19 cellular contexts compared by ENCODE assay signal in the genomic region with DNA sequence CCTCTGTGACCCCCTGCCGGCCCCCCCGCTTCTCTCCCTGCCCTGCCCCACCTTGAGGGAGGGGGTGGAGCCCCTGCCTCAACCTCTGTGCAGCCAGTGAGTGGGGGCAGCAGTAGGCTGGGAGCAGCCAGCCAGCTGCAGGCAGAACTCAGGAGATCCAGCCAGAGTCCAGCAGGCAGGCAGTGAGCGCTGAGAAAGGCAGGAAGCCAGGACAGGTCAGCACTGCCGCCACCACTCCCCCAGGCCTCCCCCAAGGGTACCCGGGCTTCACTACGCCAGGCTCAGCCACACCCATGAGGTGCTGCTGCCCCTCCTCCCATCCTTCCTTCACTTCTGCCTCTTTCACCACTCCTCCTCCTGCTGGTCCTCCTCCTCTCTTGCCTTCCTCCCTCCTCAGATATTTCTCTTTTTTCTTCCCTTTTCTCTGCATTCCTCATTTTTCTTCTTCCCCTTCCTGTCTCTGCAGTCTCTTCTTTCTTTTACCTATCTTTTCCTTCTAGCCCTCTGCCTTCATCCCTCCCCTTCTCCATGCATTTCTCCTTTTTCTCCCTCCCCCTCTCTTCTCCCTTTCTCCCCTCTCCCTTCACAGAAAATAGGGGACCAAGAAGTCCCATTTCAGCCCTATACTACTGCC. TPM values are rescaled to one million over a fixed set of nuclear protein-coding genes. Genes with fewer than 3 reads are reported as not detected.
DNase-seq lines count a peak whose midpoint lies in the region; ATAC-seq, FAIRE-seq and TF ChIP-seq lines count a peak whose summit lies in the region.
"Had no signal": no experiment of that assay in that cellular context is flagged by ENCODE, and none has a peak within 500 bp of the region (broad histone marks: within the 10 kb centered on the region; RNA-seq: fewer than 3 reads in every experiment).

No MANE protein-coding gene starts in this region.

- H3K4me2 ChIP-seq in K562 (ENCODE audit: insufficient read depth, low read length): no peak overlapping the region
- no peak overlapping the region for H3K4me2 ChIP-seq in mesenchymal stem cell (ENCODE audit: low read length, poor library complexity, severe bottlenecking)

- in situ Hi-C loops in K562 (cut with MboI): no loop called here

- H2BK12ac ChIP-seq in mesenchymal stem cell (ENCODE audit: low read length in 2 of 2): no peak overlapping the region

- peaks cover 51% of the 10 kb centered on the region for H3K79me1 ChIP-seq in mesenchymal stem cell (replicated peaks; ENCODE audit: low read length, poor library complexity, severe bottlenecking)

- H3K4ac ChIP-seq in mesenchymal stem cell (ENCODE audit: low read depth in 1 of 2, low read length in 2 of 2): no peak overlapping the region

- no peak overlapping the region for H3K23ac ChIP-seq in mesenchymal stem cell (ENCODE audit: low read length in 2 of 2)

- H2AFZ ChIP-seq in K562 (ENCODE audit: low read depth, low read length): no peak overlapping the region
- no peak overlapping the region for H2AFZ ChIP-seq in mesenchymal stem cell (ENCODE audit: low read depth, low read length)

- ATAC-seq in K562 (peak; percentile 62), omental fat pad (ENCODE audit: low FRiP score) (peak; percentile 64)

- no peak overlapping the region for H2BK5ac ChIP-seq in mesenchymal stem cell (ENCODE audit: low read depth, low read length, poor library complexity, severe bottlenecking)

- CTCF ChIA-PET in K562 (lab: Yijun Ruan, JAX; ENCODE audit: low intra/inter-chr PET ratio): no interaction called here

- 24% methylated on average over 5 of the region's 6 CpGs for WGBS in K562 (ENCODE audit: insufficient coverage, low coverage, missing lambda C conversion rate)
- WGBS in mesenchymal stem cell: 61% methylated on average over 4 of the region's 6 CpGs

- H4K8ac ChIP-seq in mesenchymal stem cell (ENCODE audit: low read length): no peak overlapping the region

- no peaks in the 10 kb centered on the region for H4K20me1 ChIP-seq in K562 (replicated peaks; ENCODE audit: control insufficient read depth, insufficient read depth, low read length)

- no peak for TF ChIP-seq EP300 in K562 (IDR thresholded peaks at IDR 0.05; ENCODE audit: low read length)

- no peak overlapping the region for H2BK15ac ChIP-seq in mesenchymal stem cell (ENCODE audit: low read depth, poor library complexity, severe bottlenecking)

- H4K91ac ChIP-seq in mesenchymal stem cell (ENCODE audit: low read length): no peak overlapping the region

- H3K27ac ChIP-seq in K562 (ENCODE audit: extremely low read depth, low read depth, low read length): no peak overlapping the region
- H3K27ac ChIP-seq in mesenchymal stem cell (ENCODE audit: low read length, poor library complexity, severe bottlenecking): no peak overlapping the region

- H3K9me3 ChIP-seq in K562 (replicated peaks; ENCODE audit: control insufficient read depth, insufficient read depth, low read depth, low read length) (no peaks in the 10 kb centered on the region), mesenchymal stem cell (ENCODE audit: control insufficient read depth, low read length) (no peaks in the 10 kb centered on the region)
- H3K9me3 ChIP-seq: HAP-1 had no signal

- POLR2A ChIA-PET in K562 (lab: Yijun Ruan, JAX): interaction anchor here (0.6 to 1.9 kb wide), 4 partner anchors 9 to 131 kb away, joined by 3 to 5 read pairs (median 4); a partner anchor contains a TSS

- TF ChIP-seq CTCF in K562 (IDR thresholded peaks at IDR 0.05 in 2 of 3, conservative IDR thresholded peaks at IDR 0.05 in 1 of 3; ENCODE audit: insufficient read depth in 2 of 3, low read depth in 1 of 3, low read length in 3 of 3) (no peak), omental fat pad (IDR thresholded peaks at IDR 0.05) (no peak)

- no peak for TF ChIP-seq POLR2A in K562 (conservative IDR thresholded peaks at IDR 0.05)

- H3K27me3 ChIP-seq in H7 (ENCODE audit: control insufficient read depth, insufficient read depth, low read length): no peaks in the 10 kb centered on the region
- H3K27me3 ChIP-seq in K562 (ENCODE audit: control insufficient read depth in 2 of 2, insufficient read depth in 2 of 2, low read length in 2 of 2): no peaks in the 10 kb centered on the region
- H3K27me3 ChIP-seq in mesenchymal stem cell (ENCODE audit: control insufficient read depth in 1 of 2, insufficient read depth in 1 of 2, low read length in 2 of 2): no peaks in the 10 kb centered on the region

- H3K4me3 ChIP-seq in H7 (ENCODE audit: insufficient read depth, low read depth, low read length) (no peak overlapping the region), K562 (no peak overlapping the region), mesenchymal stem cell (ENCODE audit: insufficient read depth in 1 of 2, low read depth in 1 of 2, low read length in 2 of 2) (no peak overlapping the region)
- H3K4me3 ChIP-seq: HAP-1 had no signal

- no peak overlapping the region for H2BK120ac ChIP-seq in mesenchymal stem cell (ENCODE audit: low read depth, low read length)

- no peak for FAIRE-seq in K562 (lab: Jason Lieb, UNC)

- H2AK5ac ChIP-seq in mesenchymal stem cell (ENCODE audit: low read length, severe bottlenecking): no peak overlapping the region

- no peaks in the 10 kb centered on the region for H3K9me1 ChIP-seq in K562 (ENCODE audit: control insufficient read depth, insufficient read depth, low read length)

- intact Hi-C loops in K562 (cut with micrococcal nuclease): no loop called here

- peak overlapping the region in 1 of 2 experiments; percentile 86; a peak in 2 of 4 replicates for H3K9ac ChIP-seq in K562 (ENCODE audit: insufficient read depth in 1 of 2, low read depth in 2 of 2, low read length in 2 of 2)
- no peak overlapping the region for H3K9ac ChIP-seq in mesenchymal stem cell (ENCODE audit: low read length)

- DNase-seq in H7 (peak; percentile 82), NCI-H226 (peak; percentile 81), K562 (ENCODE audit: extremely low read depth in 1 of 4, low spot score in 3 of 4) (peak; percentile 67 to 75 (median 74)), omental fat pad (ENCODE audit: low spot score) (no peak), NCI-H1092 (lab: John Stamatoyannopoulos, UW) (no peak), mesenchymal stem cell (no peak)
- DNase-seq in stimulated activated CD4-positive, alpha-beta T cell treated with anti-CD3 and anti-CD28 coated beads, Interleukin-4, amount 100 ng/mL, for 4 hours: no peak
- DNase-seq: CD4-positive, CD25-positive, alpha-beta regulatory T cell; DMS53; KBM-7; NCI-H1048; NCI-H1694; NCI-H2107; NCI-H2227 treated with DMSO at 0.1 percent for 48 hours; NCI-H524 treated with DMSO at 0.1 percent for 48 hours; OCI-M1; SIG-M5 had no signal

- H3K4me1 ChIP-seq in K562 (replicated peaks in 1 of 2; ENCODE audit: control insufficient read depth in 2 of 2, insufficient read depth in 2 of 2, low read length in 2 of 2) (peaks cover 16 to 36% of the 10 kb centered on the region in 2 experiments), mesenchymal stem cell (ENCODE audit: control insufficient read depth, insufficient read depth, low read depth, low read length) (no peaks in the 10 kb centered on the region)
- H3K4me1 ChIP-seq: HAP-1 had no signal

- H3K79me2 ChIP-seq in K562 (ENCODE audit: control insufficient read depth, insufficient read depth, low read length): peaks cover 12% of the 10 kb centered on the region

- H3K36me3 ChIP-seq in H7 (replicated peaks; ENCODE audit: control insufficient read depth, insufficient read depth, low read length) (peaks cover 7% of the 10 kb centered on the region), K562 (ENCODE audit: control insufficient read depth, insufficient read depth, low read length) (peaks cover 88% of the 10 kb centered on the region), mesenchymal stem cell (ENCODE audit: control insufficient read depth in 1 of 2, insufficient read depth in 2 of 2, low read depth in 1 of 2, low read length in 2 of 2) (peaks cover 83 to 88% of the 10 kb centered on the region in 2 experiments)
- H3K36me3 ChIP-seq: HAP-1 had no signal

- no peak overlapping the region for H3K18ac ChIP-seq in mesenchymal stem cell (ENCODE audit: low read depth in 1 of 2, low read length in 2 of 2)

- no peak for TF ChIP-seq RAD21 in K562 (CRISPR knock-in tag; conservative IDR thresholded peaks at IDR 0.05 in 1 of 2, IDR thresholded peaks at IDR 0.05 in 1 of 2)

- no peak overlapping the region for H3K14ac ChIP-seq in mesenchymal stem cell (ENCODE audit: low read length in 2 of 2)

- BruUV-seq in K562 (replicated peaks; lab: Mats Ljungman, UMichigan): no TSS peak

RNA-seq across cellular contexts. Expression of a gene that starts 11.5 kb away (rescaled TPM):
- total RNA-seq in H7 (2014; rRNA removed; shearing (Covaris generic)): 24.9 and 36.2 TPM in 2 replicates
- total RNA-seq in K562 (2011; cell fraction: chromatin; rRNA removed; ENCODE audit: low replicate concordance): 125 and 274 TPM in 2 replicates
- 162 and 166 TPM in 2 replicates for total RNA-seq in K562 (2011; cell fraction: nucleolus; rRNA removed)
- total RNA-seq in K562 (2011; cell fraction: nucleoplasm; rRNA removed): 160 TPM in 2 replicates
- 12.6 and 22.5 TPM in 2 replicates for total RNA-seq in K562 (2014; rRNA removed)
- total RNA-seq in K562 (2014; rRNA removed; fragmentation: Illumina TruSeq; extraction: Trizol): 10.8 and 14.4 TPM in 2 replicates
- total RNA-seq in K562 (2015; rRNA removed; fragmentation: Illumina TruSeq; extraction: Trizol): 14.0 and 14.3 TPM in 2 replicates
- total RNA-seq in K562 (2021): 39.2 and 39.4 TPM in 2 replicates
- 37.0 and 59.6 TPM in 2 replicates for polyA plus RNA-seq in K562 (2011; rRNA removed)
- polyA plus RNA-seq in K562 (2011; cell fraction: cytosol; rRNA removed): 69.9 and 86.4 TPM in 2 replicates
- 128 and 148 TPM in 2 replicates for polyA plus RNA-seq in K562 (2011; cell fraction: nucleus; rRNA removed)
- polyA plus RNA-seq in K562 (2012): 27.9 and 28.7 TPM in 2 replicates
- polyA plus RNA-seq in K562 (2014; fragmentation: Illumina TruSeq; extraction: Trizol): 32.5 and 35.7 TPM in 2 replicates
- under 1 TPM; 0.14 to 0.17 TPM for polyA plus RNA-seq in K562 (2014; fragmentation: Nextera tagmentation; extraction: Ambion mirVana)
- 26.8 and 31.0 TPM in 2 replicates for polyA plus RNA-seq in K562 (2014; rRNA removed)
- 52.7 and 68.9 TPM in 2 replicates for polyA minus RNA-seq in K562 (2011; rRNA and poly(A)+ RNA removed)
- 35.2 and 46.9 TPM in 2 replicates for polyA minus RNA-seq in K562 (2011; cell fraction: cytosol; rRNA and poly(A)+ RNA removed)
- polyA minus RNA-seq in K562 (2011; cell fraction: nucleus; rRNA and poly(A)+ RNA removed): 25.6 and 33.4 TPM in 2 replicates
- 10 to 100 TPM; 17.0 to 23.4 (median 20.6) TPM for total RNA-seq in omental fat pad
- polyA plus RNA-seq in mesenchymal stem cell (2013, experiment 1 of 2): 28.7 TPM
- polyA plus RNA-seq in mesenchymal stem cell (2013, experiment 2 of 2): 27.8 TPM

RNA-seq across cellular contexts. Expression of a gene that starts 11.6 kb away (rescaled TPM):
- 91.0 and 92.0 TPM in 2 replicates for total RNA-seq in H7 (2014; rRNA removed; shearing (Covaris generic))
- total RNA-seq in K562 (2011; cell fraction: chromatin; rRNA removed; ENCODE audit: low replicate concordance): 39.2 and 66.5 TPM in 2 replicates
- total RNA-seq in K562 (2011; cell fraction: nucleolus; rRNA removed): 54.2 and 60.8 TPM in 2 replicates
- total RNA-seq in K562 (2011; cell fraction: nucleoplasm; rRNA removed): 55.7 and 67.6 TPM in 2 replicates
- total RNA-seq in K562 (2014; rRNA removed) (166 and 199 TPM in 2 replicates), K562 (2014; rRNA removed; fragmentation: Illumina TruSeq; extraction: Trizol) (97.5 and 126 TPM in 2 replicates), K562 (2015; rRNA removed; fragmentation: Illumina TruSeq; extraction: Trizol) (130 and 136 TPM in 2 replicates), K562 (2021) (143 and 149 TPM in 2 replicates), omental fat pad (10 to 100 TPM; 29.2 to 36.3 (median 35.5) TPM)
- polyA plus RNA-seq in K562 (2011; rRNA removed) (145 and 165 TPM in 2 replicates), K562 (2014; fragmentation: Illumina TruSeq; extraction: Trizol) (134 and 163 TPM in 2 replicates), K562 (2014; fragmentation: Nextera tagmentation; extraction: Ambion mirVana) (100 to 1,000 TPM; 414 to 424 TPM), K562 (2014; rRNA removed) (195 and 240 TPM in 2 replicates)
- polyA plus RNA-seq in K562 (2011; cell fraction: cytosol; rRNA removed): 149 and 217 TPM in 2 replicates
- polyA plus RNA-seq in K562 (2011; cell fraction: nucleus; rRNA removed): 68.7 and 82.6 TPM in 2 replicates
- 102 and 171 TPM in 2 replicates for polyA plus RNA-seq in K562 (2012)
- polyA minus RNA-seq in K562 (2011; rRNA and poly(A)+ RNA removed): 39.8 and 41.8 TPM in 2 replicates
- 38.6 and 39.1 TPM in 2 replicates for polyA minus RNA-seq in K562 (2011; cell fraction: cytosol; rRNA and poly(A)+ RNA removed)
- polyA minus RNA-seq in K562 (2011; cell fraction: nucleus; rRNA and poly(A)+ RNA removed): 15.3 and 25.4 TPM in 2 replicates
- 59.8 TPM for polyA plus RNA-seq in mesenchymal stem cell (2013, experiment 1 of 2)
- polyA plus RNA-seq in mesenchymal stem cell (2013, experiment 2 of 2): 63.5 TPM

RNA-seq across cellular contexts. Expression of a gene that starts 19.8 kb away (rescaled TPM):
- total RNA-seq in H7 (2014; rRNA removed; shearing (Covaris generic)): 1.0 and 2.0 TPM in 2 replicates
- total RNA-seq in K562 (2011; cell fraction: chromatin; rRNA removed; ENCODE audit: low replicate concordance): 2.2 and 4.6 TPM in 2 replicates
- total RNA-seq in K562 (2011; cell fraction: nucleolus; rRNA removed): 1.8 and 2.5 TPM in 2 replicates
- total RNA-seq in K562 (2011; cell fraction: nucleoplasm; rRNA removed): 1.6 and 1.9 TPM in 2 replicates
- total RNA-seq in K562 (2014; rRNA removed): 0.20 and 0.41 TPM in 2 replicates
- 0.13 and 0.18 TPM in 2 replicates for total RNA-seq in K562 (2014; rRNA removed; fragmentation: Illumina TruSeq; extraction: Trizol)
- 0.07 and 0.11 TPM in 2 replicates for total RNA-seq in K562 (2015; rRNA removed; fragmentation: Illumina TruSeq; extraction: Trizol)
- 0.07 and 0.18 TPM in 2 replicates for total RNA-seq in K562 (2021)
- polyA plus RNA-seq in K562 (2011; rRNA removed): 0.30 and 0.46 TPM in 2 replicates
- 0.15 and 0.57 TPM in 2 replicates for polyA plus RNA-seq in K562 (2011; cell fraction: cytosol; rRNA removed)
- polyA plus RNA-seq in K562 (2011; cell fraction: nucleus; rRNA removed): 3.4 and 5.7 TPM in 2 replicates
- 0.35 and 1.5 TPM in 2 replicates for polyA plus RNA-seq in K562 (2012)
- polyA plus RNA-seq in K562 (2014; fragmentation: Illumina TruSeq; extraction: Trizol): 0.15 and 0.19 TPM in 2 replicates
- under 1 TPM in 1 of 2 experiments, not detected in 1; 0.03 TPM for polyA plus RNA-seq in K562 (2014; fragmentation: Nextera tagmentation; extraction: Ambion mirVana)
- polyA plus RNA-seq in K562 (2014; rRNA removed): 0.04 and 0.61 TPM in 2 replicates
- polyA minus RNA-seq in K562 (2011; rRNA and poly(A)+ RNA removed): 0.24 and 0.25 TPM in 2 replicates
- 0.48 TPM in 1 of 2 replicates, not detected in the other for polyA minus RNA-seq in K562 (2011; cell fraction: cytosol; rRNA and poly(A)+ RNA removed)
- 0.67 and 0.81 TPM in 2 replicates for polyA minus RNA-seq in K562 (2011; cell fraction: nucleus; rRNA and poly(A)+ RNA removed)
- total RNA-seq in omental fat pad: 1 to 10 TPM in 3 of 4 donors, under 1 TPM in 1; 0.09 to 8.4 (median 3.3) TPM
- not detected for polyA plus RNA-seq in mesenchymal stem cell (2013, experiment 1 of 2)
- not detected for polyA plus RNA-seq in mesenchymal stem cell (2013, experiment 2 of 2)
- total RNA-seq: CD4-positive, CD25-positive, alpha-beta regulatory T cell; RPMI7951 had no signal
- polyA plus RNA-seq: CD4-positive, CD25-positive, alpha-beta regulatory T cell had no signal

Comparison
In these comparisons a context has a peak if more than half of its experiments do, and no peak if none do; other contexts are left out.
1. DNase-seq: peak in H7 (single experiment), NCI-H226 (single experiment) and K562 (4 of 4); none in omental fat pad (single experiment), NCI-H1092 (single experiment), stimulated activated CD4-positive, alpha-beta T cell treated with anti-CD3 and anti-CD28 coated beads, Interleukin-4, amount 100 ng/mL, for 4 hours (0 of 2) and mesenchymal stem cell (single experiment).